Comparison of ENCODE assay signal across 30 cellular contexts in genomic region chr11:94760296-94760695, GRCh38.
"Had no signal": no experiment of that assay in that cellular context is flagged by ENCODE, and none has a peak within 500 bp of the region (broad histone marks: within the 10 kb centered on the region; RNA-seq: fewer than 3 reads in every experiment).

No MANE protein-coding gene starts in this region.

- ATAC-seq: activated CD8-positive, alpha-beta T cell treated with anti-CD3 and anti-CD28 coated beads for 36 hours; activated naive CD8-positive, alpha-beta T cell treated with anti-CD3 and anti-CD28 coated beads, Interleukin-2, amount 50 U/mL, for 24 hours; activated T-cell treated with anti-CD3 and anti-CD28 coated beads, Interleukin-2, amount 50 U/mL, for 4 hours had no signal

- FAIRE-seq: bronchial epithelial cell, TTC549 had no signal

- H3K4me3 ChIP-seq: ascending aorta, cardiac muscle cell had no signal

- DNase-seq: activated B cell treated with CpG ODN at 0.5 μM for 24 hours; activated CD4-positive, alpha-beta memory T cell treated with anti-CD3 and anti-CD28 coated beads for 36 hours; activated CD4-positive, alpha-beta T cell treated with anti-CD3 and anti-CD28 coated beads for 4 hours; activated CD4-positive, alpha-beta T cell treated with anti-CD3 and anti-CD28 coated beads, Interleukin-2, amount 10 ng/mL, durations not matched to agents 24 days and 14 days; activated CD4-positive, alpha-beta T cell treated with anti-CD3 and anti-CD28 coated beads, Interleukin-2, amount 50 U/mL, for 1 hour; activated CD4-positive, alpha-beta T cell treated with anti-CD3 and anti-CD28 coated beads, Interleukin-2, amount 50 U/mL, for 4 hours; activated CD4-positive, CD25-positive, alpha-beta regulatory T cell treated with anti-CD3 and anti-CD28 coated beads, Interleukin-2, amount 50 U/mL, for 72 hours; activated CD8-positive, alpha-beta memory T cell treated with anti-CD3 and anti-CD28 coated beads, Interleukin-2, amount 50 U/mL, for 4 hours; activated CD8-positive, alpha-beta T cell treated with anti-CD3 and anti-CD28 coated beads for 36 hours; activated effector memory CD4-positive, alpha-beta T cell treated with Interleukin-2 at 50 U/mL for 16 hours; activated gamma-delta T cell; activated naive CD4-positive, alpha-beta T cell treated with anti-CD3 and anti-CD28 coated beads, Interleukin-2, amount 10 ng/mL, durations not matched to agents 7 days and 5 days; activated naive CD4-positive, alpha-beta T cell treated with Interleukin-2 at 50 U/mL for 16 hours; activated naive CD8-positive, alpha-beta T cell treated with anti-CD3 and anti-CD28 coated beads, Interleukin-2, amount 10 ng/mL, durations not matched to agents 7 days and 5 days; activated naive CD8-positive, alpha-beta T cell treated with anti-CD3 and anti-CD28 coated beads, Interleukin-2, amount 50 U/mL, for 24 hours; activated T-cell treated with anti-CD3 and anti-CD28 coated beads for 4 hours; activated T-cell treated with anti-CD3 and anti-CD28 coated beads, Interleukin-2, amount 50 U/mL, for 1 hour; activated T-cell treated with anti-CD3 and anti-CD28 coated beads, Interleukin-2, amount 50 U/mL, for 4 hours; amygdala; anterior cingulate cortex; caudate nucleus; cerebellar nuclear complex; T-helper 1 cell; T-helper 2 cell; T-helper 9 cell had no signal

- H3K27ac ChIP-seq: ascending aorta, cardiac muscle cell, VCaP had no signal

- H3K4me1 ChIP-seq: ascending aorta had no signal

- H3K27me3 ChIP-seq: ascending aorta had no signal

- H3K36me3 ChIP-seq: ascending aorta, cardiac muscle cell had no signal

- H3K9me3 ChIP-seq: ascending aorta had no signal
